1 cellular context compared by ENCODE assay signal in the genomic region with DNA sequence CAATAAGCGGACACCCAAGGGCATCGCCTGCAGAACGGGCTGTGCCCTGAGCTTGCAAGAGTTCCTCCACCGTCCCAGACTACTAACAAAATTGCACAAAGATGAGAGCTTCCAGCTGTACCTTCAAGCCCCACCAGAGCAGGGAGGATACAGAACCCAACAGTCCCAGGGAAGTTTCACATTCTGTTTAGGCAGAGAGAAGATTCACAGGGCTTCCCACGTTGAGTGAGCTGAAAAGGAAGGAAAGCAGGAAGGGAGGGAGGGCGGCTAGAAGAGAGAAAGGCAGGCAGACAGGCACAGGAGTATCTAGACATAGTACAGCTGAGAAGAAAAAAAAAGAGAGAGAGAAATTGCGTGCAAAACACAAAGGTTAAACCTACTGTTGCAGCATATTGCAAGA.
TF ChIP-seq lines count a peak whose summit lies in the region.

No MANE protein-coding gene starts in this region.

TF ChIP-seq in GM23338, 12 proteins besides CTCF, POLR2A, EP300 and RAD21 (continued from another document):
- TF ChIP-seq REST (IDR thresholded peaks at IDR 0.05; ENCODE audit: unreplicated experiment): no peak
